1 cellular context compared by ENCODE assay signal in the genomic region with DNA sequence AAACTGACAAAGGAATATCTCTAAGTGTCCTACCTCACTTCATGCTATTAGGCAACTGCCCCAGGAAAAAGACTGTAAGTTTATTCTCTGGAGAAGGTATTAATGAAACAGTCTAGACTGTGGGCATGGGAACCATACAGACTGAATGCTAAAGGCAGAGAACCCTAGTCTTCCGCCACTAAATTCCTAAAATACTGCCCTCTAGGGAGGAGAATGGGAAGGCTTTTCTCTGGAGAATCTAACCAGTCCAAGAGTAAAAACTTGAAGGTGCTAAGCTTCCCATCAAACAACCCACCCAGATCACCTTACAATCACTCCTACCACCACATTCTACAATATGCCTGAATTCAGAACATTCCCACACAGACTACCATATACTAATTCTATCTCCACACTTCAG.
TF ChIP-seq lines count a peak whose summit lies in the region.

No MANE protein-coding gene starts in this region.

TF ChIP-seq in K562, 482 proteins besides CTCF, POLR2A, EP300 and RAD21 (continued from another document):
- TF ChIP-seq, protein P1, sequence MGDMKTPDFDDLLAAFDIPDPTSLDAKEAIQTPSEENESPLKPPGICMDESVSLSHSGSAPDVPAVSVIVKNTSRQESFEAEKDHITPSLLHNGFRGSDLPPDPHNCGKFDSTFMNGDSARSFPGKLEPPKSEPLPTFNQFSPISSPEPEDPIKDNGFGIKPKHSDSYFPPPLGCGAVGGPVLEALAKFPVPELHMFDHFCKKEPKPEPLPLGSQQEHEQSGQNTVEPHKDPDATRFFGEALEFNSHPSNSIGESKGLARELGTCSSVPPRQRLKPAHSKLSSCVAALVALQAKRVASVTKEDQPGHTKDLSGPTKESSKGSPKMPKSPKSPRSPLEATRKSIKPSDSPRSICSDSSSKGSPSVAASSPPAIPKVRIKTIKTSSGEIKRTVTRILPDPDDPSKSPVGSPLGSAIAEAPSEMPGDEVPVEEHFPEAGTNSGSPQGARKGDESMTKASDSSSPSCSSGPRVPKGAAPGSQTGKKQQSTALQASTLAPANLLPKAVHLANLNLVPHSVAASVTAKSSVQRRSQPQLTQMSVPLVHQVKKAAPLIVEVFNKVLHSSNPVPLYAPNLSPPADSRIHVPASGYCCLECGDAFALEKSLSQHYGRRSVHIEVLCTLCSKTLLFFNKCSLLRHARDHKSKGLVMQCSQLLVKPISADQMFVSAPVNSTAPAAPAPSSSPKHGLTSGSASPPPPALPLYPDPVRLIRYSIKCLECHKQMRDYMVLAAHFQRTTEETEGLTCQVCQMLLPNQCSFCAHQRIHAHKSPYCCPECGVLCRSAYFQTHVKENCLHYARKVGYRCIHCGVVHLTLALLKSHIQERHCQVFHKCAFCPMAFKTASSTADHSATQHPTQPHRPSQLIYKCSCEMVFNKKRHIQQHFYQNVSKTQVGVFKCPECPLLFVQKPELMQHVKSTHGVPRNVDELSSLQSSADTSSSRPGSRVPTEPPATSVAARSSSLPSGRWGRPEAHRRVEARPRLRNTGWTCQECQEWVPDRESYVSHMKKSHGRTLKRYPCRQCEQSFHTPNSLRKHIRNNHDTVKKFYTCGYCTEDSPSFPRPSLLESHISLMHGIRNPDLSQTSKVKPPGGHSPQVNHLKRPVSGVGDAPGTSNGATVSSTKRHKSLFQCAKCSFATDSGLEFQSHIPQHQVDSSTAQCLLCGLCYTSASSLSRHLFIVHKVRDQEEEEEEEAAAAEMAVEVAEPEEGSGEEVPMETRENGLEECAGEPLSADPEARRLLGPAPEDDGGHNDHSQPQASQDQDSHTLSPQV (IDR thresholded peaks at IDR 0.05): 0 out of 2 replicates have a peak, but pooled peaks have one; percentile 21
- TF ChIP-seq TCF7 (IDR thresholded peaks at IDR 0.05; ENCODE audit: borderline replicate concordance) (no peak), ELF1 (tag; IDR thresholded peaks at IDR 0.05) (0 out of 2 replicates have a peak, but pooled peaks have one; percentile 30), BCL6 (CRISPR knock-in tag; IDR thresholded peaks at IDR 0.05) (no peak), TEAD1 (CRISPR knock-in tag; IDR thresholded peaks at IDR 0.05) (peak in 1 of 2 experiments; percentile 56; a peak in 1 of 4 replicates), SMC3 (conservative IDR thresholded peaks at IDR 0.05; ENCODE audit: insufficient read depth, low read depth, low read length) (no peak), MAFK (IDR thresholded peaks at IDR 0.05; ENCODE audit: low read length) (no peak), PTTG1 (tag; IDR thresholded peaks at IDR 0.05; ENCODE audit: low read depth) (no peak), SMAD4 (CRISPR knock-in tag; conservative IDR thresholded peaks at IDR 0.05) (peak; percentile 35; the same call in 1 of the 2 replicates), SMARCA4 (IDR thresholded peaks at IDR 0.05) (peak; percentile 68), MTA2 (IDR thresholded peaks at IDR 0.05; ENCODE audit: low read depth) (no peak), TEAD4 (IDR thresholded peaks at IDR 0.05; ENCODE audit: low read length) (peak; percentile 46; the same call in 1 of the 2 replicates), TEAD4 (CRISPR knock-in tag; IDR thresholded peaks at IDR 0.05; ENCODE audit: borderline replicate concordance) (no peak), SMARCC2 (IDR thresholded peaks at IDR 0.05; ENCODE audit: low read depth) (peak; percentile 47; the same call in 1 of the 2 replicates)
- TF ChIP-seq, protein P2, sequence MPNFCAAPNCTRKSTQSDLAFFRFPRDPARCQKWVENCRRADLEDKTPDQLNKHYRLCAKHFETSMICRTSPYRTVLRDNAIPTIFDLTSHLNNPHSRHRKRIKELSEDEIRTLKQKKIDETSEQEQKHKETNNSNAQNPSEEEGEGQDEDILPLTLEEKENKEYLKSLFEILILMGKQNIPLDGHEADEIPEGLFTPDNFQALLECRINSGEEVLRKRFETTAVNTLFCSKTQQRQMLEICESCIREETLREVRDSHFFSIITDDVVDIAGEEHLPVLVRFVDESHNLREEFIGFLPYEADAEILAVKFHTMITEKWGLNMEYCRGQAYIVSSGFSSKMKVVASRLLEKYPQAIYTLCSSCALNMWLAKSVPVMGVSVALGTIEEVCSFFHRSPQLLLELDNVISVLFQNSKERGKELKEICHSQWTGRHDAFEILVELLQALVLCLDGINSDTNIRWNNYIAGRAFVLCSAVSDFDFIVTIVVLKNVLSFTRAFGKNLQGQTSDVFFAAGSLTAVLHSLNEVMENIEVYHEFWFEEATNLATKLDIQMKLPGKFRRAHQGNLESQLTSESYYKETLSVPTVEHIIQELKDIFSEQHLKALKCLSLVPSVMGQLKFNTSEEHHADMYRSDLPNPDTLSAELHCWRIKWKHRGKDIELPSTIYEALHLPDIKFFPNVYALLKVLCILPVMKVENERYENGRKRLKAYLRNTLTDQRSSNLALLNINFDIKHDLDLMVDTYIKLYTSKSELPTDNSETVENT (CRISPR knock-in tag; IDR thresholded peaks at IDR 0.05): no peak
- TF ChIP-seq, protein P3, sequence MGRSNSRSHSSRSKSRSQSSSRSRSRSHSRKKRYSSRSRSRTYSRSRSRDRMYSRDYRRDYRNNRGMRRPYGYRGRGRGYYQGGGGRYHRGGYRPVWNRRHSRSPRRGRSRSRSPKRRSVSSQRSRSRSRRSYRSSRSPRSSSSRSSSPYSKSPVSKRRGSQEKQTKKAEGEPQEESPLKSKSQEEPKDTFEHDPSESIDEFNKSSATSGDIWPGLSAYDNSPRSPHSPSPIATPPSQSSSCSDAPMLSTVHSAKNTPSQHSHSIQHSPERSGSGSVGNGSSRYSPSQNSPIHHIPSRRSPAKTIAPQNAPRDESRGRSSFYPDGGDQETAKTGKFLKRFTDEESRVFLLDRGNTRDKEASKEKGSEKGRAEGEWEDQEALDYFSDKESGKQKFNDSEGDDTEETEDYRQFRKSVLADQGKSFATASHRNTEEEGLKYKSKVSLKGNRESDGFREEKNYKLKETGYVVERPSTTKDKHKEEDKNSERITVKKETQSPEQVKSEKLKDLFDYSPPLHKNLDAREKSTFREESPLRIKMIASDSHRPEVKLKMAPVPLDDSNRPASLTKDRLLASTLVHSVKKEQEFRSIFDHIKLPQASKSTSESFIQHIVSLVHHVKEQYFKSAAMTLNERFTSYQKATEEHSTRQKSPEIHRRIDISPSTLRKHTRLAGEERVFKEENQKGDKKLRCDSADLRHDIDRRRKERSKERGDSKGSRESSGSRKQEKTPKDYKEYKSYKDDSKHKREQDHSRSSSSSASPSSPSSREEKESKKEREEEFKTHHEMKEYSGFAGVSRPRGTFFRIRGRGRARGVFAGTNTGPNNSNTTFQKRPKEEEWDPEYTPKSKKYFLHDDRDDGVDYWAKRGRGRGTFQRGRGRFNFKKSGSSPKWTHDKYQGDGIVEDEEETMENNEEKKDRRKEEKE (IDR thresholded peaks at IDR 0.05; ENCODE audit: borderline replicate concordance in 1 of 2, control insufficient read depth in 1 of 2, low read depth in 2 of 2, low read length in 1 of 2): no peak
- TF ChIP-seq, protein P4, sequence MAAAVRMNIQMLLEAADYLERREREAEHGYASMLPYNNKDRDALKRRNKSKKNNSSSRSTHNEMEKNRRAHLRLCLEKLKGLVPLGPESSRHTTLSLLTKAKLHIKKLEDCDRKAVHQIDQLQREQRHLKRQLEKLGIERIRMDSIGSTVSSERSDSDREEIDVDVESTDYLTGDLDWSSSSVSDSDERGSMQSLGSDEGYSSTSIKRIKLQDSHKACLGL (CRISPR knock-in tag; IDR thresholded peaks at IDR 0.05; ENCODE audit: borderline replicate concordance, poor library complexity, severe bottlenecking): no peak
- TF ChIP-seq, protein P5, sequence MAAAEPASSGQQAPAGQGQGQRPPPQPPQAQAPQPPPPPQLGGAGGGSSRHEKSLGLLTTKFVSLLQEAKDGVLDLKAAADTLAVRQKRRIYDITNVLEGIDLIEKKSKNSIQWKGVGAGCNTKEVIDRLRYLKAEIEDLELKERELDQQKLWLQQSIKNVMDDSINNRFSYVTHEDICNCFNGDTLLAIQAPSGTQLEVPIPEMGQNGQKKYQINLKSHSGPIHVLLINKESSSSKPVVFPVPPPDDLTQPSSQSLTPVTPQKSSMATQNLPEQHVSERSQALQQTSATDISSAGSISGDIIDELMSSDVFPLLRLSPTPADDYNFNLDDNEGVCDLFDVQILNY (CRISPR knock-in tag; IDR thresholded peaks at IDR 0.05): no peak
- TF ChIP-seq, protein P6, sequence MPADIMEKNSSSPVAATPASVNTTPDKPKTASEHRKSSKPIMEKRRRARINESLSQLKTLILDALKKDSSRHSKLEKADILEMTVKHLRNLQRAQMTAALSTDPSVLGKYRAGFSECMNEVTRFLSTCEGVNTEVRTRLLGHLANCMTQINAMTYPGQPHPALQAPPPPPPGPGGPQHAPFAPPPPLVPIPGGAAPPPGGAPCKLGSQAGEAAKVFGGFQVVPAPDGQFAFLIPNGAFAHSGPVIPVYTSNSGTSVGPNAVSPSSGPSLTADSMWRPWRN (IDR thresholded peaks at IDR 0.05; ENCODE audit: low read depth): no peak
- TF ChIP-seq, protein P7, sequence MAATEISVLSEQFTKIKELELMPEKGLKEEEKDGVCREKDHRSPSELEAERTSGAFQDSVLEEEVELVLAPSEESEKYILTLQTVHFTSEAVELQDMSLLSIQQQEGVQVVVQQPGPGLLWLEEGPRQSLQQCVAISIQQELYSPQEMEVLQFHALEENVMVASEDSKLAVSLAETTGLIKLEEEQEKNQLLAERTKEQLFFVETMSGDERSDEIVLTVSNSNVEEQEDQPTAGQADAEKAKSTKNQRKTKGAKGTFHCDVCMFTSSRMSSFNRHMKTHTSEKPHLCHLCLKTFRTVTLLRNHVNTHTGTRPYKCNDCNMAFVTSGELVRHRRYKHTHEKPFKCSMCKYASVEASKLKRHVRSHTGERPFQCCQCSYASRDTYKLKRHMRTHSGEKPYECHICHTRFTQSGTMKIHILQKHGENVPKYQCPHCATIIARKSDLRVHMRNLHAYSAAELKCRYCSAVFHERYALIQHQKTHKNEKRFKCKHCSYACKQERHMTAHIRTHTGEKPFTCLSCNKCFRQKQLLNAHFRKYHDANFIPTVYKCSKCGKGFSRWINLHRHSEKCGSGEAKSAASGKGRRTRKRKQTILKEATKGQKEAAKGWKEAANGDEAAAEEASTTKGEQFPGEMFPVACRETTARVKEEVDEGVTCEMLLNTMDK (IDR thresholded peaks at IDR 0.05; ENCODE audit: borderline replicate concordance, insufficient read depth, low read depth, low read length, poor library complexity, severe bottlenecking): peak; percentile 67
TF ChIP-seq in K562: peak in this region for 10.
